In genomic region chr7:65080799-65081651, GRCh38 we compare ENCODE assay signal across 8 cellular contexts.
A peak's percentile ranks its signal among the peaks of the same experiment; 100 is the strongest.
DNase-seq lines count a peak whose midpoint lies in the region; ATAC-seq and TF ChIP-seq lines count a peak whose summit lies in the region.
"Not testable (repeated sequence)": the region's sequence is repeated elsewhere in the genome, so short reads cannot be mapped to it uniquely, and the experiment has no call there.

No MANE protein-coding gene starts in this region.

- TF ChIP-seq POLR2A in lower leg skin (IDR thresholded peaks at IDR 0.05) = not testable (repeated sequence)

- peak overlapping the region; percentile 87 for H3K4me3 Mint-ChIP-seq in activated CD8-positive, alpha-beta T cell treated with anti-CD3 and anti-CD28 coated beads for 36 hours

- DNase-seq in C1 segment of cervical spinal cord (lab: John Stamatoyannopoulos, UW) = peak; percentile 42 to 95 (median 90)
- DNase-seq in GM19240 (ENCODE audit: insufficient read length, low spot score) = peak; percentile 71
- DNase-seq in NCI-H69 (lab: John Stamatoyannopoulos, UW) = peak; percentile 93
- DNase-seq in activated CD8-positive, alpha-beta T cell treated with anti-CD3 and anti-CD28 coated beads for 36 hours = peak; percentile 96
- peak; percentile 96 to 98 (median 98) for DNase-seq in dorsolateral prefrontal cortex
- peak; percentile 92 to 98 for DNase-seq in lower leg skin (ENCODE audit: low spot score in 2 of 2)
- DNase-seq in stimulated activated CD4-positive, alpha-beta T cell treated with anti-CD3 and anti-CD28 coated beads, Interleukin-4, amount 100 ng/mL, for 1 hour = peak; percentile 86

- H3K27ac ChIP-seq in dorsolateral prefrontal cortex = peak overlapping the region in 57 of 59 donors; percentile 55 to 93 (median 87)

- H3K27me3 ChIP-seq in dorsolateral prefrontal cortex = not testable (repeated sequence)

- not testable (repeated sequence) for H3K36me3 Mint-ChIP-seq in activated CD8-positive, alpha-beta T cell treated with anti-CD3 and anti-CD28 coated beads for 36 hours (ENCODE audit: low read depth)

- CTCF ChIA-PET in activated CD8-positive, alpha-beta T cell treated with anti-CD3 and anti-CD28 coated beads for 36 hours (lab: Charles Lee) = not testable (repeated sequence)

- not testable (repeated sequence) for TF ChIP-seq CTCF in activated CD8-positive, alpha-beta T cell treated with anti-CD3 and anti-CD28 coated beads for 36 hours (IDR thresholded peaks at IDR 0.05); lower leg skin (IDR thresholded peaks at IDR 0.05)
- peak in 12 of 56 donors; percentile 10 to 36 (median 18) for TF ChIP-seq CTCF in dorsolateral prefrontal cortex (IDR thresholded peaks at IDR 0.05 in 54 of 56, conservative IDR thresholded peaks at IDR 0.05 in 2 of 56; ENCODE audit: low read depth in 1 of 56, partially characterized antibody in 56 of 56)

- peak overlapping the region; percentile 91 for H3K27ac Mint-ChIP-seq in activated CD8-positive, alpha-beta T cell treated with anti-CD3 and anti-CD28 coated beads for 36 hours

- H3K4me3 ChIP-seq in dorsolateral prefrontal cortex (peak overlapping the region; percentile 56 to 98 (median 82)), lower leg skin (ENCODE audit: low read depth, poor library complexity, severe bottlenecking) (peak overlapping the region; percentile 68)

- H3K27me3 Mint-ChIP-seq in activated CD8-positive, alpha-beta T cell treated with anti-CD3 and anti-CD28 coated beads for 36 hours = not testable (repeated sequence)

- ATAC-seq in HG03439 (IDR thresholded peaks at IDR 0.05; ENCODE audit: unreplicated experiment) = peak; percentile 100
- ATAC-seq in activated CD8-positive, alpha-beta T cell treated with anti-CD3 and anti-CD28 coated beads for 36 hours = peak; percentile 98

- H3K4me1 Mint-ChIP-seq in activated CD8-positive, alpha-beta T cell treated with anti-CD3 and anti-CD28 coated beads for 36 hours (ENCODE audit: low read depth) = not testable (repeated sequence)

- 1 to 4% methylated on average over 24 to 31 of the region's 53 CpGs for WGBS in lower leg skin, 2 donors

- not testable (repeated sequence) for H3K9me3 Mint-ChIP-seq in activated CD8-positive, alpha-beta T cell treated with anti-CD3 and anti-CD28 coated beads for 36 hours

- intact Hi-C loops in activated CD8-positive, alpha-beta T cell treated with anti-CD3 and anti-CD28 coated beads for 36 hours (cut with micrococcal nuclease); dorsolateral prefrontal cortex (cut with DNase I); lower leg skin (cut with DNase I; ENCODE audit: low total_unique reads): not testable (repeated sequence)

- POLR2A ChIA-PET in activated CD8-positive, alpha-beta T cell treated with anti-CD3 and anti-CD28 coated beads for 36 hours (lab: Charles Lee) = interaction anchor here (0.6 kb wide), 1 partner anchor 21 kb away, joined by 3 read pairs; no protein-coding TSS in a partner anchor

Comparison
In these comparisons a context has a peak if more than half of its experiments do, and no peak if none do; other contexts are left out.
1. Peak in every context shown above with its lines: DNase-seq, ATAC-seq, H3K4me3 ChIP-seq and H3K27ac ChIP-seq.